1 cellular context compared by ENCODE assay signal in the genomic region with DNA sequence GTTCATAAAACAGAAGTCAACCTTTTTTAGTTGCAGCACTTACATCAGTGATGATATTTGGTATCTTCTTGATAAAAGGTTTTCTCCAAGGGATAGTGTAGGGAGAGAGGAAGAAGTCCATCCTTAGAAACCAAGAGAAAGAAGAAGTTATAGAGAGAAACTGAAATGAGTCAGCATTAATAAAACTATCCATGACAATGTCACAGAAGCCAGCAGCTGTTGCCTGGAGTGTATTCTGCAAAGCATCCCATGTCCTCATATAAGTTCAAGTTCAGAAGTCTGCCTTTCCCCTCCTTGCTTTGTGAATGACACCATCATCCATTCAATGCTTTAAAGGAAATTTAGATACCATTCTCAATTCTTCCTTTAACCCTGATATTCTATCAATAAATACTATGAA.
TF ChIP-seq lines count a peak whose summit lies in the region.

No MANE protein-coding gene starts in this region.

TF ChIP-seq in K562, 482 proteins besides CTCF, POLR2A, EP300 and RAD21 (continued from another document):
- TF ChIP-seq ZNF184 (CRISPR knock-in tag; IDR thresholded peaks at IDR 0.05), result no peak
- peak; percentile 21; the same call in 1 of the 2 replicates for TF ChIP-seq C11orf30 (IDR thresholded peaks at IDR 0.05; ENCODE audit: low read depth)
- no peak for TF ChIP-seq PURB (CRISPR knock-in tag; IDR thresholded peaks at IDR 0.05; ENCODE audit: low read depth)
- no peak for TF ChIP-seq ZNF75A (CRISPR knock-in tag; IDR thresholded peaks at IDR 0.05)
- TF ChIP-seq, protein P1, sequence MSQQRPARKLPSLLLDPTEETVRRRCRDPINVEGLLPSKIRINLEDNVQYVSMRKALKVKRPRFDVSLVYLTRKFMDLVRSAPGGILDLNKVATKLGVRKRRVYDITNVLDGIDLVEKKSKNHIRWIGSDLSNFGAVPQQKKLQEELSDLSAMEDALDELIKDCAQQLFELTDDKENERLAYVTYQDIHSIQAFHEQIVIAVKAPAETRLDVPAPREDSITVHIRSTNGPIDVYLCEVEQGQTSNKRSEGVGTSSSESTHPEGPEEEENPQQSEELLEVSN (IDR thresholded peaks at IDR 0.05; ENCODE audit: borderline replicate concordance in 1 of 2, extremely low read depth in 1 of 2, insufficient read depth in 1 of 2, insufficient read length in 1 of 2, low read depth in 1 of 2, low read length in 1 of 2, poor library complexity in 1 of 2, severe bottlenecking in 1 of 2), result no peak
- TF ChIP-seq, protein P2, sequence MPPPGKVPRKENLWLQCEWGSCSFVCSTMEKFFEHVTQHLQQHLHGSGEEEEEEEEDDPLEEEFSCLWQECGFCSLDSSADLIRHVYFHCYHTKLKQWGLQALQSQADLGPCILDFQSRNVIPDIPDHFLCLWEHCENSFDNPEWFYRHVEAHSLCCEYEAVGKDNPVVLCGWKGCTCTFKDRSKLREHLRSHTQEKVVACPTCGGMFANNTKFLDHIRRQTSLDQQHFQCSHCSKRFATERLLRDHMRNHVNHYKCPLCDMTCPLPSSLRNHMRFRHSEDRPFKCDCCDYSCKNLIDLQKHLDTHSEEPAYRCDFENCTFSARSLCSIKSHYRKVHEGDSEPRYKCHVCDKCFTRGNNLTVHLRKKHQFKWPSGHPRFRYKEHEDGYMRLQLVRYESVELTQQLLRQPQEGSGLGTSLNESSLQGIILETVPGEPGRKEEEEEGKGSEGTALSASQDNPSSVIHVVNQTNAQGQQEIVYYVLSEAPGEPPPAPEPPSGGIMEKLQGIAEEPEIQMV (tag; conservative IDR thresholded peaks at IDR 0.05; ENCODE audit: low read depth), result no peak
- TF ChIP-seq MAFG (tag; conservative IDR thresholded peaks at IDR 0.05), result peak; percentile 51
- TF ChIP-seq XRCC3 (IDR thresholded peaks at IDR 0.05), result no peak
